ENCODE assay signal across 8 cellular contexts in the genomic region with DNA sequence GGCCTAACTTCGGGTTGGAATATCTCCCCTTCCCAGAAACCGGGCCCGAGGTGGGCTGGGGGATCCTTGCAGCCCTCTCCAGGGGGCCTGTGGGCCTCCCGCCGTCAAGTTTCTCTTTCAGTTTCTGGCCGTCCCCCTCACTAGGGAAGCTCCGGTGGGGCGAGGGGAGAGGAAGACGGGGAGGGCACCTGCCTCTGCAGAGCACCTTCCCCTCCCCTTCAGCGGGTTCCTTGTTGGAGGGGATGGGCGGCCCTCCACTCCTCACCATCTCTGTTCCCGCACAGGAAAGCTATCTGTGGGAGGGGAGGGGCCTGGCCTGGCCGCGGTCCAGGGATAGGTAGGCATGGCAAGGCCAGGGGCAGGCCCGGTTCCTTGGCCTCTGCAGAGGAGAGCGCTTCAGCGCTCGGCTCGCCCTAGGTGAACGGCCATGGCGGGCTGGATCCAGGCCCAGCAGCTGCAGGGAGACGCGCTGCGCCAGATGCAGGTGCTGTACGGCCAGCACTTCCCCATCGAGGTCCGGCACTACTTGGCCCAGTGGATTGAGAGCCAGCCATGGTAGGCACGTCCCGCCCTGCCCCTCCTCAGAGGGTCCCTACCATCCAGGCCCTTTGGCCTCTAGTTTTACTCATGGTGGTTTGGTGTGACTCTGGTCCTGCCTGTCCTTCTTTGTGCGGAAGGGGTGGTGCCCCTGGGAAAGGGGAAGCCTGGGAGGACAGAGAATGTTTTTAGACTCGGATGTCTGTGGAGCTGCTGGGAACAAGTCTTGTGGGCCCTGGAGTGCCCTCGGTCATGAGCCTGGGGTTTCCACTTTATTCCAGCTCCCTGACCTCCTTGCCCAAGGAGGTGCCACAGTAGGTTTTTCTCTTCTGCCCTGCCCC. TPM values are rescaled to one million over a fixed set of nuclear protein-coding genes. Genes with fewer than 3 reads are reported as not detected.
A peak's percentile ranks its signal among the peaks of the same experiment; 100 is the strongest.
DNase-seq lines count a peak whose midpoint lies in the region; ATAC-seq and TF ChIP-seq lines count a peak whose summit lies in the region.

No MANE protein-coding gene starts in this region.

- H3K4me1 ChIP-seq in HUES64 (ENCODE audit: insufficient read depth, low read length) (peaks cover 5% of the 10 kb centered on the region; the same call in 1 of the 2 replicates), heart left ventricle (peaks cover 0 to 69% (median 29%) of the 10 kb centered on the region in 12 donors), gastrocnemius medialis (peaks cover 0 to 15% of the 10 kb centered on the region in 2 donors)

- no peak overlapping the region for H3K9ac ChIP-seq in HUES64 (ENCODE audit: low read depth, low read length)

- intact Hi-C loops in heart left ventricle (cut with DNase I) (loop anchor here in 1 of 10 donors (10.0 kb wide), 1 partner anchor 94 kb away; the partner anchor contains the start of gene GHDC), gastrocnemius medialis (cut with DNase I; ENCODE audit: low total_unique reads) (loop anchor here (5.0 kb wide), 1 partner anchor 97 kb away; the partner anchor contains the start of gene GHDC)

- peak; percentile 28 for DNase-seq in DMS153 (lab: John Stamatoyannopoulos, UW)
- DNase-seq in activated T-cell treated with anti-CD3 and anti-CD28 coated beads, Interleukin-2, amount 50 U/mL, for 24 hours = peak; percentile 81
- DNase-seq in heart left ventricle = peak in 2 of 5 donors; percentile 47 to 62
- DNase-seq in gastrocnemius medialis = peak in 1 of 2 donors; percentile 48
- DNase-seq in NCI-H446 treated with DMSO at 0.1 percent for 48 hours (lab: John Stamatoyannopoulos, UW) = no peak
- DNase-seq in brain microvascular endothelial cell = no peak

- no peaks in the 10 kb centered on the region for H3K36me3 ChIP-seq in HUES64 (ENCODE audit: insufficient read depth, low read length)
- peaks cover 0 to 33% (median 11%) of the 10 kb centered on the region in 9 donors for H3K36me3 ChIP-seq in heart left ventricle
- H3K36me3 ChIP-seq in gastrocnemius medialis = no peaks in the 10 kb centered on the region
- no peaks in the 10 kb centered on the region for H3K36me3 ChIP-seq in brain microvascular endothelial cell (replicated peaks)

- WGBS in HUES64 = 72% methylated on average over 28 of the region's 32 CpGs
- 48 to 61% (median 55%) methylated on average over 26 to 32 of the region's 32 CpGs for WGBS in heart left ventricle, 4 donors

- H3K27me3 ChIP-seq in HUES64 (ENCODE audit: insufficient read depth, low read length) (peaks cover 33% of the 10 kb centered on the region), heart left ventricle (no peaks in the 10 kb centered on the region), gastrocnemius medialis (no peaks in the 10 kb centered on the region), brain microvascular endothelial cell (replicated peaks) (no peaks in the 10 kb centered on the region)

- H3K27me3 Mint-ChIP-seq in activated T-cell treated with anti-CD3 and anti-CD28 coated beads, Interleukin-2, amount 50 U/mL, for 24 hours = no peaks in the 10 kb centered on the region

- H3K4me3 ChIP-seq in HUES64 (ENCODE audit: low read length) = peak overlapping the region; percentile 55
- H3K4me3 ChIP-seq in heart left ventricle = peak overlapping the region; percentile 58 to 93 (median 72)
- H3K4me3 ChIP-seq in gastrocnemius medialis = peak overlapping the region; percentile 51 to 89 (median 68)
- no peak overlapping the region for H3K4me3 ChIP-seq in brain microvascular endothelial cell (ENCODE audit: low read depth, low read length)

- H3K4me1 Mint-ChIP-seq in activated T-cell treated with anti-CD3 and anti-CD28 coated beads, Interleukin-2, amount 50 U/mL, for 24 hours (ENCODE audit: low read depth) = peaks cover 69% of the 10 kb centered on the region

- H3K9me3 Mint-ChIP-seq in activated T-cell treated with anti-CD3 and anti-CD28 coated beads, Interleukin-2, amount 50 U/mL, for 24 hours = no peaks in the 10 kb centered on the region

- in situ Hi-C loops in gastrocnemius medialis (cut with MboI; ENCODE audit: low sequenced_read_pairs in 4 of 4) = no loop called here
- in situ Hi-C loops in brain microvascular endothelial cell (cut with HindIII; ENCODE audit: low pct_ligation_motif_present, low sequenced_read_pairs) = no loop called here

- peak overlapping the region; percentile 85 for H3K4me3 Mint-ChIP-seq in activated T-cell treated with anti-CD3 and anti-CD28 coated beads, Interleukin-2, amount 50 U/mL, for 24 hours

- peak in 3 of 4 donors; percentile 2 to 17 (median 11) for ATAC-seq in heart left ventricle
- ATAC-seq in gastrocnemius medialis = peak; percentile 4 to 13
- ATAC-seq in HG03520 (IDR thresholded peaks at IDR 0.05; ENCODE audit: unreplicated experiment) = no peak

- TF ChIP-seq POLR2A in heart left ventricle (IDR thresholded peaks at IDR 0.05) (no peak), gastrocnemius medialis (IDR thresholded peaks at IDR 0.05) (no peak)

- H3K36me3 Mint-ChIP-seq in activated T-cell treated with anti-CD3 and anti-CD28 coated beads, Interleukin-2, amount 50 U/mL, for 24 hours (ENCODE audit: low read depth) = peaks cover 82% of the 10 kb centered on the region

- no peaks in the 10 kb centered on the region for H3K9me3 ChIP-seq in HUES64 (ENCODE audit: insufficient read depth, low read depth, low read length)
- H3K9me3 ChIP-seq in heart left ventricle = no peaks in the 10 kb centered on the region
- no peaks in the 10 kb centered on the region for H3K9me3 ChIP-seq in gastrocnemius medialis

- H3K27ac ChIP-seq in HUES64 (ENCODE audit: low read depth, low read length) (no peak overlapping the region), heart left ventricle (peak overlapping the region; percentile 79 to 97 (median 91)), gastrocnemius medialis (peak overlapping the region; percentile 81 to 91 (median 86)), brain microvascular endothelial cell (no peak overlapping the region)

- peak overlapping the region; percentile 92 for H3K27ac Mint-ChIP-seq in activated T-cell treated with anti-CD3 and anti-CD28 coated beads, Interleukin-2, amount 50 U/mL, for 24 hours

- TF ChIP-seq CTCF in heart left ventricle (IDR thresholded peaks at IDR 0.05) (no peak), gastrocnemius medialis (IDR thresholded peaks at IDR 0.05 in 4 of 5, conservative IDR thresholded peaks at IDR 0.05 in 1 of 5) (no peak), brain microvascular endothelial cell (IDR thresholded peaks at IDR 0.05; ENCODE audit: low read depth, low read length, missing control alignments) (no peak)

RNA-seq across cellular contexts. Expression of gene STAT5A, which starts 0.9 kb away (rescaled TPM):
- 2.1 TPM for polyA plus RNA-seq in HUES64 (2013, experiment 1 of 2)
- polyA plus RNA-seq in HUES64 (2013, experiment 2 of 2) = 5.0 TPM
- 10 to 100 TPM in 8 of 9 donors, 1 to 10 TPM in 1; 7.5 to 44.0 (median 15.7) TPM for total RNA-seq in heart left ventricle
- 1 to 10 TPM; 4.9 to 9.0 TPM for polyA plus RNA-seq in heart left ventricle
- 10 to 100 TPM; 36.0 to 87.0 (median 60.7) TPM for total RNA-seq in gastrocnemius medialis

RNA-seq across cellular contexts. Expression of gene STAT5B, which starts 13.0 kb away (rescaled TPM):
- polyA plus RNA-seq in HUES64 (2013, experiment 1 of 2) = 23.0 TPM
- polyA plus RNA-seq in HUES64 (2013, experiment 2 of 2) = 27.8 TPM
- total RNA-seq in heart left ventricle (10 to 100 TPM; 26.1 to 51.9 (median 32.4) TPM), gastrocnemius medialis (100 to 1,000 TPM in 1 of 4 donors, 10 to 100 TPM in 3; 77.3 to 150 (median 80.7) TPM)
- polyA plus RNA-seq in heart left ventricle = 10 to 100 TPM; 13.0 to 20.3 TPM

Comparison
In these comparisons a context has a peak if more than half of its experiments do, and no peak if none do; other contexts are left out.
1. DNase-seq: peak in DMS153 (single experiment) and activated T-cell treated with anti-CD3 and anti-CD28 coated beads, Interleukin-2, amount 50 U/mL, for 24 hours (single experiment); none in NCI-H446 treated with DMSO at 0.1 percent for 48 hours (single experiment) and brain microvascular endothelial cell (single experiment).
2. H3K27ac ChIP-seq: peak in heart left ventricle (12 of 12) and gastrocnemius medialis (4 of 4); none in HUES64 (single experiment) and brain microvascular endothelial cell (single experiment).